11 cellular contexts compared by ENCODE assay signal in genomic region chr18:80244956-80245730, GRCh38. TPM values are rescaled to one million over a fixed set of nuclear protein-coding genes. Genes with fewer than 3 reads are reported as not detected.
DNase-seq lines count a peak whose midpoint lies in the region; TF ChIP-seq lines count a peak whose summit lies in the region.
"Had no signal": no experiment of that assay in that cellular context is flagged by ENCODE, and none has a peak within 500 bp of the region (broad histone marks: within the 10 kb centered on the region; RNA-seq: fewer than 3 reads in every experiment).

No MANE protein-coding gene starts in this region.

- no peaks in the 10 kb centered on the region for H3K36me3 Mint-ChIP-seq in glutamatergic neuron (ENCODE audit: unreplicated experiment)

- H3K9me3 ChIP-seq in prostate gland = no peaks in the 10 kb centered on the region

- H3K4me3 Mint-ChIP-seq in glutamatergic neuron (ENCODE audit: unreplicated experiment) = peak overlapping the region; percentile 85

- peaks cover 7% of the 10 kb centered on the region for H3K27me3 Mint-ChIP-seq in glutamatergic neuron (ENCODE audit: unreplicated experiment)

- H3K4me3 ChIP-seq in retinal pigment epithelial cell (ENCODE audit: low read length) (peak overlapping the region; percentile 67), prostate gland (no peak overlapping the region)

- no peaks in the 10 kb centered on the region for H3K4me1 ChIP-seq in prostate gland (replicated peaks)

- WGBS in prostate gland = 79% methylated on average over 10 of the region's 10 CpGs

- POLR2A ChIA-PET in RWPE1 (lab: Yijun Ruan, JAX; ENCODE audit: low non-redundant PET) = no interaction called here

- intact Hi-C loops in prostate gland (cut with DNase I) = no loop called here

- H3K9me3 Mint-ChIP-seq in glutamatergic neuron (ENCODE audit: unreplicated experiment) = peaks cover 2% of the 10 kb centered on the region

- H3K27me3 ChIP-seq in prostate gland (replicated peaks; ENCODE audit: insufficient read depth) = no peaks in the 10 kb centered on the region

- no peak for TF ChIP-seq POLR2A in prostate gland (IDR thresholded peaks at IDR 0.05)

- H3K27ac ChIP-seq in RWPE1 (peak overlapping the region; percentile 92), prostate gland (peak overlapping the region in 1 of 2 donors; percentile 72)

- no peak for TF ChIP-seq CTCF in RWPE1 (conservative IDR thresholded peaks at IDR 0.05; ENCODE audit: low read depth)
- no peak for TF ChIP-seq CTCF in glutamatergic neuron (IDR thresholded peaks at IDR 0.05; ENCODE audit: partially characterized antibody, unreplicated experiment)
- TF ChIP-seq CTCF in retinal pigment epithelial cell (conservative IDR thresholded peaks at IDR 0.05; ENCODE audit: low read depth, low read length) = no peak
- no peak for TF ChIP-seq CTCF in prostate gland (IDR thresholded peaks at IDR 0.05)

- H3K27ac Mint-ChIP-seq in glutamatergic neuron (ENCODE audit: unreplicated experiment) = peak overlapping the region; percentile 81

- CTCF ChIA-PET in RWPE1 (lab: Yijun Ruan, JAX) = interaction anchor here (1.2 kb wide), 1 partner anchor 87 kb away, joined by 3 read pairs; no protein-coding TSS in a partner anchor

- no peaks in the 10 kb centered on the region for H3K36me3 ChIP-seq in prostate gland

- peaks cover 3% of the 10 kb centered on the region for H3K4me1 Mint-ChIP-seq in glutamatergic neuron (ENCODE audit: low read depth, unreplicated experiment)

- DNase-seq in GM03348 (ENCODE audit: low spot score) = peak; percentile 6
- no peak for DNase-seq in RWPE1 (ENCODE audit: low spot score)
- no peak for DNase-seq in glutamatergic neuron
- DNase-seq in retinal pigment epithelial cell (ENCODE audit: low read depth) = no peak
- no peak for DNase-seq in prostate gland (ENCODE audit: low spot score)
- no peak for DNase-seq in dermis blood vessel endothelial cell
- no peak for DNase-seq in NCI-H146 (lab: John Stamatoyannopoulos, UW)
- DNase-seq: aorta, DMS 273 treated with DMSO at 0.1 percent for 48 hours, left ventricle myocardium superior, NCI-H2029 had no signal

RNA-seq across cellular contexts. Expression of gene PARD6G, which starts 2.2 kb away (rescaled TPM):
- total RNA-seq in glutamatergic neuron (ENCODE audit: unreplicated experiment) = 25.2 TPM
- total RNA-seq in prostate gland = 10 to 100 TPM; 12.3 to 18.7 TPM
- 25.4 and 60.2 TPM in 2 replicates for total RNA-seq in dermis blood vessel endothelial cell
